8 cellular contexts compared by ENCODE assay signal in genomic region chr7:21426958-21427860, GRCh38. TPM values are rescaled to one million over a fixed set of nuclear protein-coding genes. Genes with fewer than 3 reads are reported as not detected.
DNase-seq lines count a peak whose midpoint lies in the region; TF ChIP-seq lines count a peak whose summit lies in the region.

No MANE protein-coding gene starts in this region.

- CTCF ChIA-PET in activated naive CD4-positive, alpha-beta T cell treated with anti-CD3 and anti-CD28 coated beads, Interleukin-2, amount 10 ng/mL, durations not matched to agents 7 days and 5 days (lab: Charles Lee), result interaction anchor here (0.6 to 2.4 kb wide), 5 partner anchors 11 to 166 kb away, joined by 3 to 11 read pairs (median 4); no protein-coding TSS in a partner anchor

- in situ Hi-C loops in SK-MEL-5 (cut with HindIII; ENCODE audit: low pct_unique_long_range_greater_than_20kb, low sequenced_read_pairs), result no loop called here

- peak; percentile 97 for DNase-seq in GM04504 (ENCODE audit: low read depth)
- peak; percentile 98 for DNase-seq in HFFc6
- DNase-seq in NAMALWA (ENCODE audit: low spot score), result peak; percentile 99
- DNase-seq in SK-MEL-5 (ENCODE audit: low read depth, low spot score), result peak; percentile 99
- DNase-seq in activated naive CD4-positive, alpha-beta T cell treated with anti-CD3 and anti-CD28 coated beads, Interleukin-2, amount 10 ng/mL, durations not matched to agents 7 days and 5 days, result peak; percentile 100
- DNase-seq in germinal center (ENCODE audit: low spot score), result peak; percentile 98
- DNase-seq in non-pigmented ciliary epithelial cell (ENCODE audit: low read depth), result peak; percentile 87
- DNase-seq in superior temporal gyrus (ENCODE audit: extremely low spot score), result peak; percentile 98

- H3K4me1 Mint-ChIP-seq in HFFc6 (ENCODE audit: low read depth), result peaks cover 36% of the 10 kb centered on the region
- peaks cover 55% of the 10 kb centered on the region for H3K4me1 Mint-ChIP-seq in activated naive CD4-positive, alpha-beta T cell treated with anti-CD3 and anti-CD28 coated beads, Interleukin-2, amount 10 ng/mL, durations not matched to agents 7 days and 5 days

- H3K9me3 Mint-ChIP-seq in HFFc6, result no peaks in the 10 kb centered on the region
- no peaks in the 10 kb centered on the region for H3K9me3 Mint-ChIP-seq in activated naive CD4-positive, alpha-beta T cell treated with anti-CD3 and anti-CD28 coated beads, Interleukin-2, amount 10 ng/mL, durations not matched to agents 7 days and 5 days

- H3K27me3 Mint-ChIP-seq in HFFc6 (ENCODE audit: insufficient read depth), result no peaks in the 10 kb centered on the region; the same call in 1 of the 2 replicates
- no peaks in the 10 kb centered on the region for H3K27me3 Mint-ChIP-seq in activated naive CD4-positive, alpha-beta T cell treated with anti-CD3 and anti-CD28 coated beads, Interleukin-2, amount 10 ng/mL, durations not matched to agents 7 days and 5 days

- no peaks in the 10 kb centered on the region for H3K36me3 Mint-ChIP-seq in HFFc6 (ENCODE audit: low read depth)
- peaks cover 29% of the 10 kb centered on the region for H3K36me3 Mint-ChIP-seq in activated naive CD4-positive, alpha-beta T cell treated with anti-CD3 and anti-CD28 coated beads, Interleukin-2, amount 10 ng/mL, durations not matched to agents 7 days and 5 days

- H3K27ac Mint-ChIP-seq in HFFc6, result peak overlapping the region; percentile 99
- peak overlapping the region; percentile 100 for H3K27ac Mint-ChIP-seq in activated naive CD4-positive, alpha-beta T cell treated with anti-CD3 and anti-CD28 coated beads, Interleukin-2, amount 10 ng/mL, durations not matched to agents 7 days and 5 days

- peak; percentile 20; the same call in 1 of the 2 replicates for TF ChIP-seq CTCF in HFFc6 (IDR thresholded peaks at IDR 0.05)

- H3K4me3 Mint-ChIP-seq in HFFc6, result peak overlapping the region; percentile 99
- H3K4me3 Mint-ChIP-seq in activated naive CD4-positive, alpha-beta T cell treated with anti-CD3 and anti-CD28 coated beads, Interleukin-2, amount 10 ng/mL, durations not matched to agents 7 days and 5 days, result peak overlapping the region; percentile 98

RNA-seq across cellular contexts. Expression of gene SP4, which starts 0.7 kb away (rescaled TPM):
- 1 to 10 TPM; 2.3 to 3.6 (median 2.9) TPM for total RNA-seq in HFFc6 (2021; fragmentation: NEBNext Ultra II Directional; extraction: Animal tissue kit (Norgen Biotek cat#: 25700))
- 10.1 and 14.1 TPM in 2 replicates for total RNA-seq in SK-MEL-5 (2014; rRNA removed; shearing (Covaris generic))
- polyA plus RNA-seq in SK-MEL-5 (2015; cell fraction: cytosol; rRNA removed), result 4.8 and 5.6 TPM in 2 replicates
- 12.5 and 13.4 TPM in 2 replicates for polyA plus RNA-seq in SK-MEL-5 (2015; cell fraction: nucleus; rRNA removed)

Comparison
In these comparisons a context has a peak if more than half of its experiments do, and no peak if none do; other contexts are left out.
1. Peak in every context shown above with its lines: DNase-seq.